In genomic region chr17:21294321-21295035, GRCh38 we compare ENCODE assay signal across 1 cellular context.
TF ChIP-seq lines count a peak whose summit lies in the region.

No MANE protein-coding gene starts in this region.

TF ChIP-seq in IMR-90, 13 proteins besides CTCF, POLR2A, EP300 and RAD21:
- TF ChIP-seq MAFK (IDR thresholded peaks at IDR 0.05; ENCODE audit: low read depth, low read length) (no peak), CEBPB (IDR thresholded peaks at IDR 0.05; ENCODE audit: low read depth, low read length) (no peak), SMC3 (IDR thresholded peaks at IDR 0.05; ENCODE audit: low read depth, low read length) (no peak), USF2 (IDR thresholded peaks at IDR 0.05; ENCODE audit: low read depth, low read length) (no peak)
TF ChIP-seq in IMR-90: peak in this region for 0.
